ENCODE assay signal across 8 cellular contexts in the genomic region with DNA sequence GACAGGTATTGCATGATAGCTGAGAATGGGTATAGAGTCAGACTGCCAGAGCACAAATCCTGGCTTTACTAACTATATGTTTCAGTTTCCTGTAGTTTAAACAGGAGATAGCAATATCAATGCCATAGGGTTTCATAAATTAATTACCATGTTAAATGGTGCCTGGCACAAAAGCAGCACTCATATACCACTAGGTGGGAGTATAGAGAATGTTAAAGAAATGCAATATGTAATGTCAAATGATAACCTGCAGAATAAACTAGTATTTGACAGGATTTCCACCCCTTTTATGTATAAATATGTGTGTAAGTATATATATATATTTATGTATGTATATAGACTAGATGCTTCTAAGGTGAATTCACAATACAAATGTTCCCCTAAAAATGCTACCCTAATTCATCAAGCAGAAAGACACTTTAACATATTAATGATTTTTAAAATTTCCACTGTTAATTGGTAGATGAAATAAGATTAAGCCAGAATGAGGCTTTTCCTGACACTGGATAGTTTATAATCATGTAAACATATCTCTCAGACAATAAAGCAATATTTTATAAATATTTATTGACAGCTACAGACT. TPM values are rescaled to one million over a fixed set of nuclear protein-coding genes. Genes with fewer than 3 reads are reported as not detected.
DNase-seq lines count a peak whose midpoint lies in the region; ATAC-seq and TF ChIP-seq lines count a peak whose summit lies in the region.

No MANE protein-coding gene starts in this region.

- no peak overlapping the region for H3K9ac ChIP-seq in Loucy (ENCODE audit: low read depth, low read length, poor library complexity, severe bottlenecking)

- H3K4me1 ChIP-seq in left ventricle myocardium inferior (no peaks in the 10 kb centered on the region), right cardiac atrium (ENCODE audit: control insufficient read depth, insufficient read depth, low read length) (no peaks in the 10 kb centered on the region), Loucy (ENCODE audit: insufficient read depth, low read length, poor library complexity, severe bottlenecking) (peaks cover 7% of the 10 kb centered on the region)

- no peak overlapping the region for H3K4me3 Mint-ChIP-seq in mesothelial cell of epicardium

- H3K27me3 ChIP-seq in left ventricle myocardium inferior (ENCODE audit: low read depth) (no peaks in the 10 kb centered on the region), right cardiac atrium (ENCODE audit: control insufficient read depth, insufficient read depth) (no peaks in the 10 kb centered on the region), Loucy (ENCODE audit: insufficient read depth, low read length, poor library complexity, severe bottlenecking) (no peaks in the 10 kb centered on the region)

- peaks cover 13% of the 10 kb centered on the region for H4K20me1 ChIP-seq in Loucy (ENCODE audit: insufficient read depth, low read length, poor library complexity, severe bottlenecking)

- no peak overlapping the region for H3K27ac Mint-ChIP-seq in mesothelial cell of epicardium

- H3K79me2 ChIP-seq in Loucy (ENCODE audit: insufficient read depth, low read length), result peaks cover 63% of the 10 kb centered on the region

- no peak overlapping the region for H2AFZ ChIP-seq in Loucy (ENCODE audit: low read length)

- no peak for ATAC-seq in right cardiac atrium
- ATAC-seq in HG02870 (IDR thresholded peaks at IDR 0.05; ENCODE audit: unreplicated experiment), result no peak

- H3K9me3 ChIP-seq in left ventricle myocardium inferior (replicated peaks), result peaks cover 16% of the 10 kb centered on the region
- no peaks in the 10 kb centered on the region for H3K9me3 ChIP-seq in right cardiac atrium (ENCODE audit: control insufficient read depth, low read length)
- H3K9me3 ChIP-seq in Loucy (ENCODE audit: insufficient read depth, low read depth, low read length), result no peaks in the 10 kb centered on the region

- H3K27ac ChIP-seq in left ventricle myocardium inferior (replicated peaks) (no peak overlapping the region), right cardiac atrium (ENCODE audit: low read length) (no peak overlapping the region)

- peak; percentile 56 for TF ChIP-seq CTCF in left ventricle myocardium inferior (IDR thresholded peaks at IDR 0.05; ENCODE audit: borderline replicate concordance)
- peak; percentile 78 for TF ChIP-seq CTCF in Loucy (conservative IDR thresholded peaks at IDR 0.05; ENCODE audit: low read length)
- TF ChIP-seq CTCF in mesothelial cell of epicardium (IDR thresholded peaks at IDR 0.05; ENCODE audit: unreplicated experiment), result peak; percentile 42

- H3K36me3 ChIP-seq in left ventricle myocardium inferior, result no peaks in the 10 kb centered on the region
- no peaks in the 10 kb centered on the region for H3K36me3 ChIP-seq in Loucy (ENCODE audit: insufficient read depth, low read length)

- DNase-seq in left ventricle myocardium inferior, result no peak
- DNase-seq in right cardiac atrium, result no peak
- DNase-seq in astrocyte of the hippocampus (ENCODE audit: low read depth, low spot score), result peak; percentile 21
- no peak for DNase-seq in mesothelial cell of epicardium (ENCODE audit: low spot score in 2 of 2, unreplicated experiment in 2 of 2)
- no peak for DNase-seq in activated T-cell treated with anti-CD3 and anti-CD28 coated beads, Interleukin-2, amount 50 U/mL, for 48 hours
- no peak for DNase-seq in Ammon's horn (ENCODE audit: low spot score)

- intact Hi-C loops in left ventricle myocardium inferior (cut with micrococcal nuclease) (no loop called here), right cardiac atrium (cut with DNase I) (no loop called here)

- peaks cover 4% of the 10 kb centered on the region; the same call in 1 of the 2 replicates for H3F3A ChIP-seq in Loucy (ENCODE audit: low read depth)

- peaks cover 2% of the 10 kb centered on the region for H3K4me1 Mint-ChIP-seq in mesothelial cell of epicardium

- H3K27me3 Mint-ChIP-seq in mesothelial cell of epicardium (ENCODE audit: low read depth), result no peaks in the 10 kb centered on the region

- H3K4me3 ChIP-seq in left ventricle myocardium inferior (no peak overlapping the region), right cardiac atrium (ENCODE audit: low read length) (no peak overlapping the region), Loucy (ENCODE audit: low read length, poor library complexity, severe bottlenecking) (no peak overlapping the region)

- no peaks in the 10 kb centered on the region for H3K9me2 ChIP-seq in Loucy (replicated peaks; ENCODE audit: low read depth, low read length)

- H3K9me3 Mint-ChIP-seq in mesothelial cell of epicardium, result peaks cover 24% of the 10 kb centered on the region

- peaks cover 39% of the 10 kb centered on the region for H3K36me3 Mint-ChIP-seq in mesothelial cell of epicardium

- peak overlapping the region; percentile 45 for H3K4me2 ChIP-seq in Loucy (ENCODE audit: low read depth, low read length, poor library complexity, severe bottlenecking)

RNA-seq across cellular contexts. Expression of a gene that starts 8.6 kb away (rescaled TPM):
- total RNA-seq in left ventricle myocardium inferior (6.3 TPM), right cardiac atrium (1 to 10 TPM; 6.6 to 8.8 (median 7.8) TPM), mesothelial cell of epicardium (16.2 to 18.4 TPM (median 16.7 TPM) in 3 replicates)
- 3.2 TPM for polyA plus RNA-seq in right cardiac atrium
